8 cellular contexts compared by ENCODE assay signal in genomic region chr6:11198663-11199603, GRCh38. TPM values are rescaled to one million over a fixed set of nuclear protein-coding genes. Genes with fewer than 3 reads are reported as not detected.
DNase-seq lines count a peak whose midpoint lies in the region; ATAC-seq and TF ChIP-seq lines count a peak whose summit lies in the region.

No MANE protein-coding gene starts in this region.

- no peaks in the 10 kb centered on the region for H3K36me3 Mint-ChIP-seq in MCF 10A (ENCODE audit: insufficient read depth, unreplicated experiment)

- ATAC-seq in HG02763 (IDR thresholded peaks at IDR 0.05; ENCODE audit: unreplicated experiment) (no peak), GM19455 (IDR thresholded peaks at IDR 0.05; ENCODE audit: unreplicated experiment) (no peak)

- H3K27ac ChIP-seq in breast epithelium (peak overlapping the region; percentile 80 to 81), thymus (ENCODE audit: low read depth) (peak overlapping the region; percentile 83)

- H3K4me3 Mint-ChIP-seq in MCF 10A (ENCODE audit: unreplicated experiment) = no peak overlapping the region

- H3K9me3 ChIP-seq in breast epithelium (no peaks in the 10 kb centered on the region), thymus (ENCODE audit: control insufficient read depth) (no peaks in the 10 kb centered on the region)

- BruUV-seq in MCF 10A (replicated peaks; lab: Mats Ljungman, UMichigan) = no TSS peak

- no peak overlapping the region for H3K4me3 ChIP-seq in breast epithelium
- no peak overlapping the region for H3K4me3 ChIP-seq in thymus (ENCODE audit: low read length)

- 25% methylated on average over 5 of the region's 5 CpGs for WGBS in thymus

- intact Hi-C loops in breast epithelium (cut with DNase I; ENCODE audit: low total_unique reads) = no loop called here
- intact Hi-C loops in MCF 10A (cut with micrococcal nuclease) = no loop called here

- no peaks in the 10 kb centered on the region for H3K27me3 Mint-ChIP-seq in MCF 10A (ENCODE audit: insufficient read depth, unreplicated experiment)

- POLR2A ChIA-PET in MCF 10A (lab: Yijun Ruan, JAX) = no interaction called here

- H3K36me3 ChIP-seq in breast epithelium (no peaks in the 10 kb centered on the region), thymus (ENCODE audit: control insufficient read depth, insufficient read depth) (no peaks in the 10 kb centered on the region)

- CTCF ChIA-PET in MCF 10A (lab: Yijun Ruan, JAX) = interaction anchor here (0.6 to 0.9 kb wide), 3 partner anchors 24 to 364 kb away, joined by 3 to 6 read pairs (median 6); no protein-coding TSS in a partner anchor

- no peak for DNase-seq in breast epithelium (ENCODE audit: low spot score in 2 of 2)
- no peak for DNase-seq in MCF 10A (ENCODE audit: unreplicated experiment)
- DNase-seq in RPMI7951 (ENCODE audit: low read depth) = peak; percentile 49
- DNase-seq in fibroblast of gingiva (ENCODE audit: low read depth) = peak; percentile 36
- DNase-seq in 8988T = no peak

- H3K27me3 ChIP-seq in breast epithelium = no peaks in the 10 kb centered on the region
- H3K27me3 ChIP-seq in thymus (ENCODE audit: control insufficient read depth, insufficient read depth) = no peaks in the 10 kb centered on the region

- H3K27ac Mint-ChIP-seq in MCF 10A (ENCODE audit: low read depth, unreplicated experiment) = no peak overlapping the region

- H3K9me3 Mint-ChIP-seq in MCF 10A (ENCODE audit: unreplicated experiment) = no peaks in the 10 kb centered on the region

- TF ChIP-seq CTCF in breast epithelium (IDR thresholded peaks at IDR 0.05) (no peak), MCF 10A (IDR thresholded peaks at IDR 0.05; ENCODE audit: unreplicated experiment) (no peak)

- peaks cover 5% of the 10 kb centered on the region for H3K4me1 Mint-ChIP-seq in MCF 10A (ENCODE audit: insufficient read depth, unreplicated experiment)

- H3K4me1 ChIP-seq in breast epithelium (peaks cover 0 to 6% of the 10 kb centered on the region in 2 donors), thymus (ENCODE audit: control insufficient read depth, insufficient read depth, low read length) (peaks cover 63% of the 10 kb centered on the region)

- no peak for TF ChIP-seq POLR2A in breast epithelium (IDR thresholded peaks at IDR 0.05)

RNA-seq across cellular contexts. Expression of gene NEDD9, which starts 33.5 kb away (rescaled TPM):
- 100 to 1,000 TPM in 1 of 3 donors, 10 to 100 TPM in 2; 41.4 to 108 (median 79.2) TPM for total RNA-seq in breast epithelium
- total RNA-seq in MCF 10A (2022) = 2.2 and 4.4 TPM in 2 replicates
- 8.1 and 11.5 TPM in 2 replicates for total RNA-seq in RPMI7951 (2014; rRNA removed; shearing (Covaris generic))
- 15.0 TPM for polyA plus RNA-seq in thymus

Comparison
In these comparisons a context has a peak if more than half of its experiments do, and no peak if none do; other contexts are left out.
1. DNase-seq: peak in RPMI7951 (single experiment) and fibroblast of gingiva (single experiment); none in breast epithelium (0 of 2), MCF 10A (single experiment) and 8988T (single experiment).